In genomic region chr1:6785318-6785712, GRCh38 we compare ENCODE assay signal across 8 cellular contexts. TPM values are rescaled to one million over a fixed set of nuclear protein-coding genes. Genes with fewer than 3 reads are reported as not detected.
DNase-seq lines count a peak whose midpoint lies in the region; ATAC-seq, FAIRE-seq and TF ChIP-seq lines count a peak whose summit lies in the region.

Gene CAMTA1 (plus strand): TSS chr1:6785454. CDS start chr1:6785531, 77 bp downstream.

- TF ChIP-seq CTCF in adrenal gland (IDR thresholded peaks at IDR 0.05), result no peak
- TF ChIP-seq CTCF in GM20000 (IDR thresholded peaks at IDR 0.05; ENCODE audit: extremely low read depth, missing control alignments), result no peak

- DNase-seq in GM19239 (ENCODE audit: insufficient read length, low spot score), result peak; percentile 99
- DNase-seq in adrenal gland, result no peak
- peak; percentile 98 for DNase-seq in stimulated activated naive CD8-positive, alpha-beta T cell treated with anti-CD3 and anti-CD28 coated beads, Interleukin-15, Interleukin-2, amounts not matched to agents 100 U/mL and 50 U/mL, for 24 hours
- no peak for DNase-seq in GM20000 (ENCODE audit: low spot score)
- no peak for DNase-seq in NCI-H2196 treated with DMSO at 0.1 percent for 48 hours (lab: John Stamatoyannopoulos, UW; ENCODE audit: unreplicated experiment)
- no peak for DNase-seq in NAMALWA (ENCODE audit: low spot score)

- H3K4me1 ChIP-seq in adrenal gland (replicated peaks in 1 of 2), result peaks cover 4 to 31% of the 10 kb centered on the region in 2 donors

- H3K9me3 ChIP-seq in adrenal gland (replicated peaks in 1 of 3), result no peaks in the 10 kb centered on the region
- no peaks in the 10 kb centered on the region for H3K9me3 ChIP-seq in iPS-18c (ENCODE audit: control insufficient read depth, insufficient read depth, low read length)

- H3K27me3 ChIP-seq in adrenal gland, result no peaks in the 10 kb centered on the region

- no peak for FAIRE-seq in GM19239 (lab: Jason Lieb, UNC)

- intact Hi-C loops in adrenal gland (cut with DNase I), result loop anchor here in 1 of 2 donors (10.0 kb wide), 1 partner anchor 289 kb away; no protein-coding TSS in a partner anchor

- TF ChIP-seq POLR2A in adrenal gland (IDR thresholded peaks at IDR 0.05), result peak; percentile 10 to 60

- WGBS in adrenal gland, 4 donors, result 0 to 2% (median 1%) methylated on average over 2 to 66 of the region's 67 CpGs

- H3K36me3 ChIP-seq in adrenal gland (replicated peaks in 1 of 2), result no peaks in the 10 kb centered on the region

- H3K4me3 ChIP-seq in adrenal gland (peak within 1 kb of the TSS; percentile 63 to 91 (median 88)), iPS-18c (ENCODE audit: insufficient read depth, low read depth, low read length) (peak within 1 kb of the TSS; percentile 78)

- H3K27ac ChIP-seq in adrenal gland, result peak within 1 kb of the TSS; percentile 80 to 99 (median 98)

- ATAC-seq in HG03442 (IDR thresholded peaks at IDR 0.05; ENCODE audit: unreplicated experiment), result peak; percentile 67
- peak; percentile 87 for ATAC-seq in stimulated activated naive CD8-positive, alpha-beta T cell treated with anti-CD3 and anti-CD28 coated beads, Interleukin-15, Interleukin-2, amounts not matched to agents 100 U/mL and 50 U/mL, for 24 hours

RNA-seq across cellular contexts. Expression of gene CAMTA1, which starts in this region (rescaled TPM):
- 100 to 1,000 TPM in 2 of 8 donors, 10 to 100 TPM in 6; 62.9 to 129 (median 77.4) TPM for total RNA-seq in adrenal gland
- polyA plus RNA-seq in adrenal gland, result 100 to 1,000 TPM; 114 to 141 (median 131) TPM

Comparison
In these comparisons a context has a peak if more than half of its experiments do, and no peak if none do; other contexts are left out.
1. DNase-seq: peak in GM19239 (single experiment) and stimulated activated naive CD8-positive, alpha-beta T cell treated with anti-CD3 and anti-CD28 coated beads, Interleukin-15, Interleukin-2, amounts not matched to agents 100 U/mL and 50 U/mL, for 24 hours (single experiment); none in adrenal gland (0 of 7), GM20000 (single experiment), NCI-H2196 treated with DMSO at 0.1 percent for 48 hours (single experiment) and NAMALWA (single experiment).